Comparison of ENCODE assay signal across 28 cellular contexts in the genomic region with DNA sequence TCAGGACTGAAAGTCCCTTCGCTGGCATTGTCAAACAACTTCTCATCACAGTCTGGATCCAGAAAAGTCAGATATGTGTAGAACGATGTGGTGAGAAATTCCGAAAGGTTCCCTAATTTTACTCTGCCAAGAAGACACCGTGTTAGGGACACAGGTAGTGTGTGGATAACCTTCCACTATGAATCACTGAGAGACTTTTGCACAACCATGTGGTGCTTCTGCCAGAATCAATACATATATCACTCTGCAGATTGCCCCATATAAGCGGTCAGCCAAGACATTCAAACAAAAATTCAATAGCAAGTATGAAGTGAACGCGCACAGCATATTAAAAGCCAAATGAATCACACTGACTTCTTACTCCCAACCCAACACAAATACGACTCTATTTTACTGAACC.
DNase-seq lines count a peak whose midpoint lies in the region; ATAC-seq, FAIRE-seq and TF ChIP-seq lines count a peak whose summit lies in the region.
"Had no signal": no experiment of that assay in that cellular context is flagged by ENCODE, and none has a peak within 500 bp of the region (broad histone marks: within the 10 kb centered on the region; RNA-seq: fewer than 3 reads in every experiment).

No MANE protein-coding gene starts in this region.

- ATAC-seq in HepG2 (no peak), right lobe of liver (peak; percentile 84 to 92 (median 87))
- no peak for ATAC-seq in CD8-positive, alpha-beta T cell
- ATAC-seq in activated T-cell treated with anti-CD3 and anti-CD28 coated beads, Interleukin-2, amount 50 U/mL, for 72 hours (replicated peaks in 1 of 2): no peak
- ATAC-seq: GM12878 had no signal

- no peak overlapping the region for H3K9ac ChIP-seq in liver (ENCODE audit: low read depth in 1 of 2, low read length in 2 of 2)
- H3K9ac ChIP-seq in HepG2 (ENCODE audit: insufficient read depth, low read depth, low read length): no peak overlapping the region
- H3K9ac ChIP-seq: BLaER1 had no signal

- no TSS peak for BruUV-seq in HepG2 (replicated peaks; lab: Mats Ljungman, UMichigan)

- TF ChIP-seq POLR2A in HepG2 (IDR thresholded peaks at IDR 0.05; ENCODE audit: insufficient read depth in 1 of 2, low read depth in 2 of 2, low read length in 2 of 2) (no peak), right lobe of liver (IDR thresholded peaks at IDR 0.05) (no peak), sigmoid colon (IDR thresholded peaks at IDR 0.05) (no peak)

- no peaks in the 10 kb centered on the region for H3K79me2 ChIP-seq in HepG2 (ENCODE audit: insufficient read depth, low read length)

- no peak overlapping the region for H3K4me2 ChIP-seq in HepG2 (ENCODE audit: low read depth, low read length)
- H3K4me2 ChIP-seq: BLaER1 had no signal

- CTCF ChIA-PET in HepG2 (lab: Yijun Ruan, JAX; ENCODE audit: low intra/inter-chr PET ratio, low total read pairs): no interaction called here
- CTCF ChIA-PET in CD8-positive, alpha-beta T cell (lab: Charles Lee): no interaction called here

- H3K27me3 ChIP-seq in liver (ENCODE audit: control insufficient read depth in 4 of 4, insufficient read depth in 4 of 4, low read length in 3 of 4) (no peaks in the 10 kb centered on the region), HepG2 (ENCODE audit: control insufficient read depth in 1 of 2, insufficient read depth in 2 of 2, low read length in 2 of 2) (no peaks in the 10 kb centered on the region), right lobe of liver (no peaks in the 10 kb centered on the region), sigmoid colon (no peaks in the 10 kb centered on the region)
- H3K27me3 ChIP-seq in CD8-positive, alpha-beta T cell (ENCODE audit: insufficient read depth, low read length): no peaks in the 10 kb centered on the region
- H3K27me3 ChIP-seq: BE2C had no signal

- H3K4me3 ChIP-seq in liver (ENCODE audit: low read depth in 1 of 3, low read length in 3 of 3): no peak overlapping the region
- H3K4me3 ChIP-seq in HepG2 (replicated peaks in 1 of 3; ENCODE audit: insufficient read depth in 1 of 3, low read depth in 2 of 3, low read length in 3 of 3): no peak overlapping the region
- H3K4me3 ChIP-seq in right lobe of liver: no peak overlapping the region
- H3K4me3 ChIP-seq in sigmoid colon: no peak overlapping the region
- no peak overlapping the region for H3K4me3 ChIP-seq in CD8-positive, alpha-beta T cell (ENCODE audit: low read depth, low read length)
- H3K4me3 ChIP-seq: BLaER1, GM12878 had no signal

- no peak overlapping the region for H2AFZ ChIP-seq in HepG2 (ENCODE audit: low read length)

- DNase-seq in HepG2 (ENCODE audit: low spot score): no peak
- DNase-seq in right lobe of liver: no peak
- DNase-seq in sigmoid colon: peak; percentile 7
- DNase-seq in stromal cell of bone marrow (ENCODE audit: low read depth): peak; percentile 3
- no peak for DNase-seq in CD8-positive, alpha-beta T cell
- no peak for DNase-seq in activated T-cell treated with anti-CD3 and anti-CD28 coated beads, Interleukin-2, amount 50 U/mL, for 72 hours
- no peak for DNase-seq in activated CD4-positive, alpha-beta T cell treated with anti-CD3 and anti-CD28 coated beads, Interleukin-2, amount 50 U/mL, for 4 hours
- DNase-seq: ACHN; BE2C; C1 segment of cervical spinal cord; Caco-2; Calu3; CD4-positive, alpha-beta memory T cell; CD4-positive, CD25-positive, alpha-beta regulatory T cell; DMS153; DMS53; DMS79; DND-41; EL; GDM1 had no signal

- H3K36me3 ChIP-seq in liver (ENCODE audit: control insufficient read depth in 4 of 4, insufficient read depth in 3 of 4, low read depth in 1 of 4, low read length in 3 of 4): peaks cover 4 to 37% (median 24%) of the 10 kb centered on the region in 4 donors
- H3K36me3 ChIP-seq in HepG2 (replicated peaks in 1 of 2; ENCODE audit: control insufficient read depth in 1 of 2, insufficient read depth in 2 of 2, low read length in 2 of 2): peaks cover 5 to 29% of the 10 kb centered on the region in 2 experiments
- H3K36me3 ChIP-seq in right lobe of liver: peaks cover 0 to 23% (median 10%) of the 10 kb centered on the region in 4 donors
- H3K36me3 ChIP-seq in sigmoid colon: peaks cover 0 to 30% (median 2%) of the 10 kb centered on the region in 4 donors
- peaks cover 12% of the 10 kb centered on the region for H3K36me3 ChIP-seq in CD8-positive, alpha-beta T cell (ENCODE audit: insufficient read depth, low read length)
- H3K36me3 ChIP-seq: BE2C had no signal

- peaks cover 2% of the 10 kb centered on the region for H3K9me3 Mint-ChIP-seq in CD8-positive, alpha-beta T cell
- H3K9me3 Mint-ChIP-seq in activated T-cell treated with anti-CD3 and anti-CD28 coated beads, Interleukin-2, amount 50 U/mL, for 72 hours: peaks cover 0 to 2% of the 10 kb centered on the region in 2 donors
- H3K9me3 Mint-ChIP-seq: CD4-positive, alpha-beta memory T cell had no signal

- peaks cover 57% of the 10 kb centered on the region for H3K36me3 Mint-ChIP-seq in CD8-positive, alpha-beta T cell
- peaks cover 5 to 10% of the 10 kb centered on the region in 2 donors for H3K36me3 Mint-ChIP-seq in activated T-cell treated with anti-CD3 and anti-CD28 coated beads, Interleukin-2, amount 50 U/mL, for 72 hours (ENCODE audit: insufficient read depth in 2 of 2)

- H3K27ac ChIP-seq in liver (ENCODE audit: low read depth in 1 of 2, low read length in 2 of 2): peak overlapping the region; percentile 44 to 56
- no peak overlapping the region for H3K27ac ChIP-seq in HepG2 (ENCODE audit: extremely low read length, insufficient read depth, low read length)
- no peak overlapping the region for H3K27ac ChIP-seq in right lobe of liver
- no peak overlapping the region for H3K27ac ChIP-seq in sigmoid colon
- no peak overlapping the region for H3K27ac ChIP-seq in CD8-positive, alpha-beta T cell (ENCODE audit: low read depth, low read length)
- H3K27ac ChIP-seq: 22Rv1, BLaER1 had no signal

- in situ Hi-C loops in HepG2 (cut with HindIII; ENCODE audit: extremely low pct_ligation_motif_present, low pct_unique_long_range_greater_than_20kb): no loop called here

- no peak overlapping the region for H3K4me3 Mint-ChIP-seq in CD8-positive, alpha-beta T cell
- H3K4me3 Mint-ChIP-seq in activated T-cell treated with anti-CD3 and anti-CD28 coated beads, Interleukin-2, amount 50 U/mL, for 72 hours: no peak overlapping the region
- H3K4me3 Mint-ChIP-seq: CD14-positive monocyte; CD4-positive, alpha-beta memory T cell; CD4-positive, CD25-positive, alpha-beta regulatory T cell had no signal

- peaks cover 2 to 10% (median 6%) of the 10 kb centered on the region in 4 donors for H3K4me1 ChIP-seq in liver (ENCODE audit: control insufficient read depth in 4 of 4, insufficient read depth in 4 of 4, low read length in 3 of 4)
- no peaks in the 10 kb centered on the region for H3K4me1 ChIP-seq in HepG2 (ENCODE audit: insufficient read depth, low read length)
- H3K4me1 ChIP-seq in right lobe of liver: peaks cover 0 to 4% (median 0%) of the 10 kb centered on the region in 4 donors
- no peaks in the 10 kb centered on the region for H3K4me1 ChIP-seq in sigmoid colon
- no peaks in the 10 kb centered on the region for H3K4me1 ChIP-seq in CD8-positive, alpha-beta T cell (ENCODE audit: insufficient read depth, low read length)
- H3K4me1 ChIP-seq: BE2C, BLaER1, Caco-2 had no signal

- TF ChIP-seq CTCF in liver (IDR thresholded peaks at IDR 0.05; ENCODE audit: low read depth, low read length, missing input control): no peak
- TF ChIP-seq CTCF in HepG2 (CRISPR knock-in tag; IDR thresholded peaks at IDR 0.05): no peak
- no peak for TF ChIP-seq CTCF in right lobe of liver (IDR thresholded peaks at IDR 0.05)
- no peak for TF ChIP-seq CTCF in sigmoid colon (IDR thresholded peaks at IDR 0.05)
- TF ChIP-seq CTCF in CD8-positive, alpha-beta T cell (IDR thresholded peaks at IDR 0.05): no peak

- POLR2A ChIA-PET in HepG2 (lab: Yijun Ruan, JAX): no interaction called here
- POLR2A ChIA-PET in CD8-positive, alpha-beta T cell (lab: Charles Lee): no interaction called here

- WGBS in liver: 40% methylated on average over 8 of the region's 8 CpGs
- 96% methylated on average over 5 of the region's 8 CpGs for WGBS in HepG2 (ENCODE audit: low lambda C conversion rate)
- WGBS in right lobe of liver (ENCODE audit: insufficient coverage, low coverage, low lambda C conversion rate, missing lambda C conversion rate): 37% methylated on average over 8 of the region's 8 CpGs
- WGBS in sigmoid colon, 2 donors: 97 to 98% methylated on average over 8 of the region's 8 CpGs

- peaks cover 0 to 2% (median 0%) of the 10 kb centered on the region in 4 donors for H3K9me3 ChIP-seq in liver (ENCODE audit: control insufficient read depth in 4 of 4, low read length in 3 of 4)
- H3K9me3 ChIP-seq in HepG2 (ENCODE audit: low read length): no peaks in the 10 kb centered on the region
- no peaks in the 10 kb centered on the region for H3K9me3 ChIP-seq in right lobe of liver
- H3K9me3 ChIP-seq in sigmoid colon: no peaks in the 10 kb centered on the region
- H3K9me3 ChIP-seq in CD8-positive, alpha-beta T cell (ENCODE audit: low read length): no peaks in the 10 kb centered on the region
- H3K9me3 ChIP-seq: BE2C, Caco-2 had no signal

- no peaks in the 10 kb centered on the region for H4K20me1 ChIP-seq in HepG2 (ENCODE audit: insufficient read depth, low read length)
- H4K20me1 ChIP-seq: BLaER1 had no signal

- no peak overlapping the region for H3K27ac Mint-ChIP-seq in CD8-positive, alpha-beta T cell
- H3K27ac Mint-ChIP-seq in activated T-cell treated with anti-CD3 and anti-CD28 coated beads, Interleukin-2, amount 50 U/mL, for 72 hours: no peak overlapping the region
- H3K27ac Mint-ChIP-seq: CD4-positive, alpha-beta memory T cell; CD4-positive, CD25-positive, alpha-beta regulatory T cell had no signal

- TF ChIP-seq EP300 in HepG2 (IDR thresholded peaks at IDR 0.05; ENCODE audit: low read depth in 2 of 2, low read length in 2 of 2): no peak
- TF ChIP-seq EP300 in HepG2 (CRISPR knock-in tag; IDR thresholded peaks at IDR 0.05; ENCODE audit: borderline replicate concordance): no peak
- no peak for TF ChIP-seq EP300 in sigmoid colon (IDR thresholded peaks at IDR 0.05)

- TF ChIP-seq RAD21 in liver (IDR thresholded peaks at IDR 0.05) (peak in 1 of 2 donors; percentile 36), HepG2 (CRISPR knock-in tag; IDR thresholded peaks at IDR 0.05) (no peak)

- H3K4me1 Mint-ChIP-seq in CD8-positive, alpha-beta T cell (ENCODE audit: low read depth): no peaks in the 10 kb centered on the region
- H3K4me1 Mint-ChIP-seq in activated T-cell treated with anti-CD3 and anti-CD28 coated beads, Interleukin-2, amount 50 U/mL, for 72 hours (ENCODE audit: low read depth): no peaks in the 10 kb centered on the region
- H3K4me1 Mint-ChIP-seq: CD4-positive, alpha-beta memory T cell; CD4-positive, CD25-positive, alpha-beta regulatory T cell had no signal

- H3K27me3 Mint-ChIP-seq in CD8-positive, alpha-beta T cell (ENCODE audit: low read depth): no peaks in the 10 kb centered on the region
- H3K27me3 Mint-ChIP-seq in activated T-cell treated with anti-CD3 and anti-CD28 coated beads, Interleukin-2, amount 50 U/mL, for 72 hours (ENCODE audit: low read depth): peaks cover 5% of the 10 kb centered on the region
- H3K27me3 Mint-ChIP-seq: CD4-positive, alpha-beta memory T cell; CD4-positive, CD25-positive, alpha-beta regulatory T cell had no signal

- intact Hi-C loops in HepG2 (cut with micrococcal nuclease; ENCODE audit: unreplicated experiment): no loop called here
- intact Hi-C loops in right lobe of liver (cut with DNase I): loop anchor here in 1 of 2 donors (10.0 kb wide), 1 partner anchor 205 kb away; a partner anchor contains a TSS
- intact Hi-C loops in sigmoid colon (cut with DNase I): no loop called here
- intact Hi-C loops in CD8-positive, alpha-beta T cell (cut with DNase I, micrococcal nuclease): no loop called here

- no peak for FAIRE-seq in HepG2 (lab: Jason Lieb, UNC)
- FAIRE-seq: D721Med, GM12878, GM12892, GM18507 had no signal

Comparison
In these comparisons a context has a peak if more than half of its experiments do, and no peak if none do; other contexts are left out.
1. H3K27ac ChIP-seq: peak in liver (2 of 2); none in HepG2 (single experiment), right lobe of liver (0 of 3), sigmoid colon (0 of 4) and CD8-positive, alpha-beta T cell (single experiment).
2. ATAC-seq: peak in right lobe of liver (4 of 4); none in HepG2 (single experiment), CD8-positive, alpha-beta T cell (single experiment) and activated T-cell treated with anti-CD3 and anti-CD28 coated beads, Interleukin-2, amount 50 U/mL, for 72 hours (0 of 2).
3. DNase-seq: peak in sigmoid colon (single experiment) and stromal cell of bone marrow (single experiment); none in HepG2 (single experiment), right lobe of liver (0 of 3), CD8-positive, alpha-beta T cell (0 of 7), activated T-cell treated with anti-CD3 and anti-CD28 coated beads, Interleukin-2, amount 50 U/mL, for 72 hours (0 of 2) and activated CD4-positive, alpha-beta T cell treated with anti-CD3 and anti-CD28 coated beads, Interleukin-2, amount 50 U/mL, for 4 hours (0 of 2).